10 cellular contexts compared by ENCODE assay signal in the genomic region with DNA sequence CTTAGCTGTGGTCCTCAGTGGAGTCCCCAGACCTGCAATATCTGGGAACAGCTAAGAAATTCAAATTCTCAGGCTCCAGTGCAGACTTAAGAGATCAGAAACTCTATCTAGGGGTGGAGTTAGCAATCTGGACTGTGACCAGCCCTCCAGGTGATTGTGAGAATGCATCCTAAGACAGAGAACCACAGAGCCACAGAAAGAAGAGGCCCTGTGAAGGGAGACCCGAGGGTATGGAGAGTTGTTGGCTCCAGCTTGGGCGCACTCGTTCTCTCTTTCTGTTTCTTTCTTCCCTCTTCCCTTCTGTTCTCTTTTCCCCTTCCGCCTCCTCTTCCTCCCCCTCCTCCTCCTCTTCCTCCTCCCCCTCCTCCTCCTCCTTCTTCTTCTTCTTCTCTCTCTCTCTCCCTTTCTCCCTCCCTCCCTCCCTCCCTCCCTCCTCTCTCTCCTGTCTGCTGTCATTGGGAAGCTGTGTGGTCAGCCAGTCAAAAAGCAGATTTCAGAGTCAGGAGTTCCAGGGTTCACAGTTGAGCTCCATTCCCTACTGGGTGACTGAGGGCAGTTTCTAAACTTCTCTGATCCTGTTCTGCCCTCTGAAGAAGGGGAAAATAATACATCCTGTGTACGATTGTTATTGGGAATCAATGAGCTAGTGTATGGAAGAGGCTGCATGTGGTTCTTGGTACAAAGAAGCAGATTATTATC.
DNase-seq lines count a peak whose midpoint lies in the region; ATAC-seq and TF ChIP-seq lines count a peak whose summit lies in the region.
"Had no signal": no experiment of that assay in that cellular context is flagged by ENCODE, and none has a peak within 500 bp of the region (broad histone marks: within the 10 kb centered on the region; RNA-seq: fewer than 3 reads in every experiment).

No MANE protein-coding gene starts in this region.

- H3K4me3 ChIP-seq in NT2/D1 (ENCODE audit: insufficient read length, low read depth), result peak overlapping the region; percentile 15
- peak overlapping the region; percentile 32 for H3K4me3 ChIP-seq in fibroblast of the aortic adventitia (ENCODE audit: low read depth, low read length)

- CTCF ChIA-PET in activated CD4-positive, alpha-beta T cell treated with anti-CD3 and anti-CD28 coated beads for 36 hours (lab: Charles Lee), result interaction anchor here (0.5 to 13.8 kb wide), 16 partner anchors 14 to 1219 kb away, joined by 3 to 311 read pairs (median 4); partner anchors contain the start of gene IL6

- H3K4me1 Mint-ChIP-seq in activated CD4-positive, alpha-beta T cell treated with anti-CD3 and anti-CD28 coated beads for 36 hours, result peaks cover 50% of the 10 kb centered on the region
- H3K4me1 Mint-ChIP-seq in activated CD4-positive, alpha-beta T cell treated with anti-CD3 and anti-CD28 coated beads, Interleukin-2, amount 10 ng/mL, durations not matched to agents 24 days and 14 days, result peaks cover 46% of the 10 kb centered on the region
- peaks cover 41% of the 10 kb centered on the region for H3K4me1 Mint-ChIP-seq in stimulated activated effector memory CD8-positive, alpha-beta T cell treated with anti-CD3 and anti-CD28 coated beads, Interleukin-12 subunit alpha, Interleukin-12 subunit beta, amount 100 ng/mL, for 72 hours

- POLR2A ChIA-PET in activated CD4-positive, alpha-beta T cell treated with anti-CD3 and anti-CD28 coated beads for 36 hours (lab: Charles Lee), result no interaction called here

- H3K36me3 Mint-ChIP-seq in activated CD4-positive, alpha-beta T cell treated with anti-CD3 and anti-CD28 coated beads for 36 hours (ENCODE audit: low read depth), result no peaks in the 10 kb centered on the region
- no peaks in the 10 kb centered on the region for H3K36me3 Mint-ChIP-seq in activated CD4-positive, alpha-beta T cell treated with anti-CD3 and anti-CD28 coated beads, Interleukin-2, amount 10 ng/mL, durations not matched to agents 24 days and 14 days (ENCODE audit: low read depth)
- H3K36me3 Mint-ChIP-seq in stimulated activated effector memory CD8-positive, alpha-beta T cell treated with anti-CD3 and anti-CD28 coated beads, Interleukin-12 subunit alpha, Interleukin-12 subunit beta, amount 100 ng/mL, for 72 hours, result no peaks in the 10 kb centered on the region
- H3K36me3 Mint-ChIP-seq: activated naive CD4-positive, alpha-beta T cell treated with anti-CD3 and anti-CD28 coated beads, Interleukin-2, amount 50 U/mL, for 24 hours had no signal

- peak overlapping the region; percentile 54 for H3K9ac ChIP-seq in NT2/D1 (ENCODE audit: insufficient read length, low read depth)

- peaks cover 27% of the 10 kb centered on the region for H3K27me3 Mint-ChIP-seq in activated CD4-positive, alpha-beta T cell treated with anti-CD3 and anti-CD28 coated beads for 36 hours
- peaks cover 12% of the 10 kb centered on the region for H3K27me3 Mint-ChIP-seq in activated CD4-positive, alpha-beta T cell treated with anti-CD3 and anti-CD28 coated beads, Interleukin-2, amount 10 ng/mL, durations not matched to agents 24 days and 14 days

- H3K36me3 ChIP-seq in NT2/D1 (ENCODE audit: insufficient read depth, insufficient read length, low read length), result no peaks in the 10 kb centered on the region

- peak; percentile 33 for DNase-seq in activated CD4-positive, alpha-beta T cell treated with anti-CD3 and anti-CD28 coated beads for 36 hours
- DNase-seq in activated CD4-positive, alpha-beta T cell treated with anti-CD3 and anti-CD28 coated beads, Interleukin-2, amount 10 ng/mL, durations not matched to agents 24 days and 14 days, result no peak
- no peak for DNase-seq in NT2/D1 (ENCODE audit: low read depth, low spot score)
- peak; percentile 49 for DNase-seq in fibroblast of the aortic adventitia (ENCODE audit: low read depth)
- peak in 1 of 2 donors; percentile 47 for DNase-seq in stimulated activated effector memory CD8-positive, alpha-beta T cell treated with anti-CD3 and anti-CD28 coated beads, Interleukin-12 subunit alpha, Interleukin-12 subunit beta, amount 100 ng/mL, for 72 hours (ENCODE audit: low spot score in 2 of 2)
- no peak for DNase-seq in mesenteric fat pad (ENCODE audit: low spot score)
- no peak for DNase-seq in cerebellar nuclear complex (lab: John Stamatoyannopoulos, UW)

- H3K27ac Mint-ChIP-seq in activated CD4-positive, alpha-beta T cell treated with anti-CD3 and anti-CD28 coated beads for 36 hours, result no peak overlapping the region
- no peak overlapping the region for H3K27ac Mint-ChIP-seq in activated CD4-positive, alpha-beta T cell treated with anti-CD3 and anti-CD28 coated beads, Interleukin-2, amount 10 ng/mL, durations not matched to agents 24 days and 14 days
- H3K27ac Mint-ChIP-seq in stimulated activated effector memory CD8-positive, alpha-beta T cell treated with anti-CD3 and anti-CD28 coated beads, Interleukin-12 subunit alpha, Interleukin-12 subunit beta, amount 100 ng/mL, for 72 hours, result no peak overlapping the region
- H3K27ac Mint-ChIP-seq: activated naive CD4-positive, alpha-beta T cell treated with anti-CD3 and anti-CD28 coated beads, Interleukin-2, amount 50 U/mL, for 24 hours had no signal

- H3K9me3 ChIP-seq in NT2/D1 (ENCODE audit: insufficient read depth, low read length), result no peaks in the 10 kb centered on the region

- ATAC-seq in activated CD4-positive, alpha-beta T cell treated with anti-CD3 and anti-CD28 coated beads for 36 hours, result peak; percentile 34
- ATAC-seq in stimulated activated effector memory CD8-positive, alpha-beta T cell treated with anti-CD3 and anti-CD28 coated beads, Interleukin-12 subunit alpha, Interleukin-12 subunit beta, amount 100 ng/mL, for 72 hours, result peak; percentile 33
- ATAC-seq in GM21526 (IDR thresholded peaks at IDR 0.05; ENCODE audit: low FRiP score, unreplicated experiment), result no peak
- ATAC-seq: left colon had no signal

- no peaks in the 10 kb centered on the region for H3K9me3 Mint-ChIP-seq in activated CD4-positive, alpha-beta T cell treated with anti-CD3 and anti-CD28 coated beads for 36 hours (ENCODE audit: low read depth)
- H3K9me3 Mint-ChIP-seq in activated CD4-positive, alpha-beta T cell treated with anti-CD3 and anti-CD28 coated beads, Interleukin-2, amount 10 ng/mL, durations not matched to agents 24 days and 14 days, result no peaks in the 10 kb centered on the region
- no peaks in the 10 kb centered on the region for H3K9me3 Mint-ChIP-seq in stimulated activated effector memory CD8-positive, alpha-beta T cell treated with anti-CD3 and anti-CD28 coated beads, Interleukin-12 subunit alpha, Interleukin-12 subunit beta, amount 100 ng/mL, for 72 hours
- H3K9me3 Mint-ChIP-seq: activated naive CD4-positive, alpha-beta T cell treated with anti-CD3 and anti-CD28 coated beads, Interleukin-2, amount 50 U/mL, for 24 hours had no signal

- H3K4me3 Mint-ChIP-seq in activated CD4-positive, alpha-beta T cell treated with anti-CD3 and anti-CD28 coated beads for 36 hours, result no peak overlapping the region
- H3K4me3 Mint-ChIP-seq in activated CD4-positive, alpha-beta T cell treated with anti-CD3 and anti-CD28 coated beads, Interleukin-2, amount 10 ng/mL, durations not matched to agents 24 days and 14 days, result no peak overlapping the region
- H3K4me3 Mint-ChIP-seq in stimulated activated effector memory CD8-positive, alpha-beta T cell treated with anti-CD3 and anti-CD28 coated beads, Interleukin-12 subunit alpha, Interleukin-12 subunit beta, amount 100 ng/mL, for 72 hours, result no peak overlapping the region

- peaks cover 26% of the 10 kb centered on the region for H3K4me1 ChIP-seq in NT2/D1 (ENCODE audit: insufficient read depth, insufficient read length)

- intact Hi-C loops in activated CD4-positive, alpha-beta T cell treated with anti-CD3 and anti-CD28 coated beads for 36 hours (cut with DNase I, micrococcal nuclease), result loop anchor here (1.0 to 10.0 kb wide), 5 partner anchors 79 to 303 kb away; no protein-coding TSS in a partner anchor
- intact Hi-C loops in activated CD4-positive, alpha-beta T cell treated with anti-CD3 and anti-CD28 coated beads, Interleukin-2, amount 10 ng/mL, durations not matched to agents 24 days and 14 days (cut with micrococcal nuclease), result loop anchor here (2.0 to 10.0 kb wide), 3 partner anchors 23 to 323 kb away; no protein-coding TSS in a partner anchor

- H3K27me3 ChIP-seq in NT2/D1 (ENCODE audit: insufficient read depth, insufficient read length), result no peaks in the 10 kb centered on the region

- TF ChIP-seq CTCF in fibroblast of the aortic adventitia (IDR thresholded peaks at IDR 0.05; ENCODE audit: insufficient read depth, low read length), result no peak

Comparison
In these comparisons a context has a peak if more than half of its experiments do, and no peak if none do; other contexts are left out.
1. DNase-seq: peak in activated CD4-positive, alpha-beta T cell treated with anti-CD3 and anti-CD28 coated beads for 36 hours (single experiment) and fibroblast of the aortic adventitia (single experiment); none in activated CD4-positive, alpha-beta T cell treated with anti-CD3 and anti-CD28 coated beads, Interleukin-2, amount 10 ng/mL, durations not matched to agents 24 days and 14 days (single experiment), NT2/D1 (single experiment), mesenteric fat pad (single experiment) and cerebellar nuclear complex (0 of 2).